In genomic region chr1:149843302-149844041, GRCh38 we compare ENCODE assay signal across 1 cellular context.
TF ChIP-seq lines count a peak whose summit lies in the region.

No MANE protein-coding gene starts in this region.

TF ChIP-seq in WTC11, 78 proteins besides CTCF, POLR2A, EP300 and RAD21 (continued from another document):
- TF ChIP-seq ZNF532 (CRISPR knock-in tag; IDR thresholded peaks at IDR 0.05; ENCODE audit: borderline replicate concordance) = 0 out of 2 replicates have a peak, but pooled peaks have one; percentile 19
- TF ChIP-seq ZNF281 (CRISPR knock-in tag; IDR thresholded peaks at IDR 0.05) = no peak
